In genomic region chr7:96532428-96532922, GRCh38 we compare ENCODE assay signal across 14 cellular contexts.
DNase-seq lines count a peak whose midpoint lies in the region; ATAC-seq and TF ChIP-seq lines count a peak whose summit lies in the region.
"Had no signal": no experiment of that assay in that cellular context is flagged by ENCODE, and none has a peak within 500 bp of the region (broad histone marks: within the 10 kb centered on the region; RNA-seq: fewer than 3 reads in every experiment).

No MANE protein-coding gene starts in this region.

- H3K9me3 Mint-ChIP-seq in HFFc6 = peaks cover 8% of the 10 kb centered on the region; the same call in 1 of the 2 replicates
- H3K9me3 Mint-ChIP-seq: CD4-positive, alpha-beta T cell had no signal

- peaks cover 3% of the 10 kb centered on the region for H3K27me3 Mint-ChIP-seq in HFFc6 (ENCODE audit: insufficient read depth)

- TF ChIP-seq CTCF in HFFc6 (IDR thresholded peaks at IDR 0.05) = no peak

- H3K4me1 Mint-ChIP-seq in HFFc6 (ENCODE audit: low read depth) = no peaks in the 10 kb centered on the region

- ATAC-seq in GM18517 (IDR thresholded peaks at IDR 0.05; ENCODE audit: unreplicated experiment) = no peak
- ATAC-seq: A549 had no signal

- DNase-seq in NCI-H1417 (lab: John Stamatoyannopoulos, UW) (peak in 2 of 3 experiments; percentile 25 to 46), NCI-H1417 treated with DMSO at 0.1 percent for 48 hours (lab: John Stamatoyannopoulos, UW) (no peak), DMS79 (lab: John Stamatoyannopoulos, UW) (peak; percentile 64), NCI-H2029 treated with DMSO at 0.1 percent for 48 hours (lab: John Stamatoyannopoulos, UW) (peak; percentile 29), NCI-H526 treated with DMSO at 0.1 percent for 48 hours (lab: John Stamatoyannopoulos, UW) (peak; percentile 9), HFFc6 (no peak)
- DNase-seq: AML-193; Caco-2; CD4-positive, alpha-beta T cell; GF-D8; GOT3; H7 had no signal

- no peak overlapping the region for H3K27ac Mint-ChIP-seq in HFFc6
- H3K27ac Mint-ChIP-seq: CD4-positive, alpha-beta T cell had no signal

- H3K36me3 Mint-ChIP-seq in HFFc6 (ENCODE audit: low read depth) = no peaks in the 10 kb centered on the region

- H3K4me3 Mint-ChIP-seq in HFFc6 = no peak overlapping the region
- H3K4me3 Mint-ChIP-seq: CD4-positive, alpha-beta T cell had no signal

Comparison
In these comparisons a context has a peak if more than half of its experiments do, and no peak if none do; other contexts are left out.
1. DNase-seq: peak in NCI-H1417 (2 of 3), DMS79 (single experiment), NCI-H2029 treated with DMSO at 0.1 percent for 48 hours (single experiment) and NCI-H526 treated with DMSO at 0.1 percent for 48 hours (single experiment); none in NCI-H1417 treated with DMSO at 0.1 percent for 48 hours (single experiment) and HFFc6 (single experiment).